23 cellular contexts compared by ENCODE assay signal in the genomic region with DNA sequence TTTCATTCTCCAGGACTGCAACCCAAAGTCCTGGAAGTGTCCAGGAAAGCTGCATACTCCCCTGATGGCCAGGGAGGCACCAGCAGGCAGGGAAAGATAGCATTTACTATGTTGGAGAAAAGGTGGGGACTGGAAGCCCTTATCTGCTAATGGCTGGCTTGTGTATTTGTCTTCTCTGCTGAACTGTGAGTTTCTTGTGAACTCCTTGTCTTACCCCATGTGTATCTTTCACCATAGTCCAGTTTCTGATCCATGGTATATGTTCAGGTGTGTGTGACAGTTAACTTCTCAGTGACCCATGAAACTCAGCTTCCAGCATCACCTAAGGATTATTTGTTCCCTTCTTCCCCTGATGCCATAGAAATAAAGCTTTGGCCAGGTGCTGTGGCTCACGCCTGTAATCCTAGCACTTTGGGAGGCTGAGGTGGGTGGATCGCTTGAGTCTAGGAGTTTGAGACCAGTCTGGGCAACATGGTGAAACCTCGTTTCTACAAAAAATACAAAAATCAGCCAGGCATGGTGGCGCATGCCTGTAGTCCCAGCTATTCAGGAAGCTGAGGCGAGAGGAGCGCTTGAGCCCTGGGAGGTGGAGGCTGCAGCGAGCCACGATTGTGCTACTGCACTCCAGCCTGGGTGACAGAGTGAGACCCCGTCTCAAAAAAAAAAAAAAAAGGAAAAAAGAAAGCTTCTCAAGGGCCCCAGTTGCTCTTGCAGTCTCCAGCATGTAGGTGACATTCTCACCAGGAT.
"Had no signal": no experiment of that assay in that cellular context is flagged by ENCODE, and none has a peak within 500 bp of the region (broad histone marks: within the 10 kb centered on the region; RNA-seq: fewer than 3 reads in every experiment).

No MANE protein-coding gene starts in this region.

- H3K36me3 Mint-ChIP-seq: activated naive CD4-positive, alpha-beta T cell treated with anti-CD3 and anti-CD28 coated beads, Interleukin-2, amount 50 U/mL, for 72 hours had no signal

- H3K36me3 ChIP-seq: adrenal gland, suprapubic skin, transverse colon, uterus had no signal

- H3K9me3 Mint-ChIP-seq: activated naive CD4-positive, alpha-beta T cell treated with anti-CD3 and anti-CD28 coated beads, Interleukin-2, amount 50 U/mL, for 72 hours; activated T-cell treated with anti-CD3 and anti-CD28 coated beads, Interleukin-2, amount 50 U/mL, for 72 hours; neural crest cell; stimulated activated naive CD8-positive, alpha-beta T cell treated with anti-CD3 and anti-CD28 coated beads, Interleukin-15, amount 100 ng/mL, for 72 hours had no signal

- H3K4me3 Mint-ChIP-seq: activated T-cell treated with anti-CD3 and anti-CD28 coated beads, Interleukin-2, amount 50 U/mL, for 72 hours; neural crest cell; stimulated activated naive CD8-positive, alpha-beta T cell treated with anti-CD3 and anti-CD28 coated beads, Interleukin-15, amount 100 ng/mL, for 72 hours had no signal

- H3K9me3 ChIP-seq: adrenal gland, psoas muscle, suprapubic skin, transverse colon, uterus had no signal

- H3K27me3 Mint-ChIP-seq: stimulated activated naive CD8-positive, alpha-beta T cell treated with anti-CD3 and anti-CD28 coated beads, Interleukin-15, amount 100 ng/mL, for 72 hours had no signal

- H3K4me2 ChIP-seq: hepatocyte had no signal

- H3K79me2 ChIP-seq: hepatocyte had no signal

- H3K4me1 Mint-ChIP-seq: stimulated activated naive CD8-positive, alpha-beta T cell treated with anti-CD3 and anti-CD28 coated beads, Interleukin-15, amount 100 ng/mL, for 72 hours had no signal

- H3K27me3 ChIP-seq: adrenal gland, hepatocyte, suprapubic skin, transverse colon, uterus had no signal

- ATAC-seq: activated naive CD4-positive, alpha-beta T cell treated with anti-CD3 and anti-CD28 coated beads, Interleukin-2, amount 50 U/mL, for 72 hours; activated T-cell treated with anti-CD3 and anti-CD28 coated beads, Interleukin-2, amount 50 U/mL, for 72 hours; psoas muscle; stimulated activated naive CD8-positive, alpha-beta T cell treated with anti-CD3 and anti-CD28 coated beads, Interleukin-15, amount 100 ng/mL, for 72 hours had no signal

- H3K27ac ChIP-seq: adrenal gland, psoas muscle, skin epidermis, suprapubic skin, transverse colon, uterus had no signal

- DNase-seq: activated CD4-positive, alpha-beta T cell treated with anti-CD3 and anti-CD28 coated beads, Interleukin-2, amount 50 U/mL, for 1 hour; activated CD4-positive, CD25-positive, alpha-beta regulatory T cell treated with anti-CD3 and anti-CD28 coated beads, Interleukin-2, amount 50 U/mL, for 72 hours; activated CD8-positive, alpha-beta memory T cell treated with anti-CD3 and anti-CD28 coated beads for 24 hours; activated gamma-delta T cell treated with Interleukin-2 at 50 U/mL for 16 hours; activated T-cell treated with anti-CD3 and anti-CD28 coated beads, Interleukin-2, amount 50 U/mL, for 72 hours; adrenal gland; effector CD4-positive, alpha-beta T cell; left colon; psoas muscle; right cardiac atrium; stimulated activated CD4-positive, alpha-beta T cell treated with anti-CD3 and anti-CD28 coated beads, Interleukin-15, amount 100 ng/mL, for 24 hours; stimulated activated CD4-positive, alpha-beta T cell treated with anti-CD3 and anti-CD28 coated beads, Interleukin-2, amount 100 ng/mL, for 48 hours; stimulated activated naive CD8-positive, alpha-beta T cell treated with anti-CD3 and anti-CD28 coated beads, Interleukin-15, amount 100 ng/mL, for 72 hours; T-helper 1 cell; T-helper 9 cell; transverse colon; uterus had no signal

- H3K4me3 ChIP-seq: adrenal gland, hepatocyte, lung, psoas muscle, skin epidermis, suprapubic skin, transverse colon, uterus had no signal

- H3K27ac Mint-ChIP-seq: activated naive CD4-positive, alpha-beta T cell treated with anti-CD3 and anti-CD28 coated beads, Interleukin-2, amount 50 U/mL, for 72 hours; activated T-cell treated with anti-CD3 and anti-CD28 coated beads, Interleukin-2, amount 50 U/mL, for 72 hours had no signal

- H3K4me1 ChIP-seq: psoas muscle, suprapubic skin, uterus had no signal

- H2AFZ ChIP-seq: hepatocyte had no signal
